In genomic region chr9:128840524-128840923, GRCh38 we compare ENCODE assay signal across 28 cellular contexts.
"Had no signal": no experiment of that assay in that cellular context is flagged by ENCODE, and none has a peak within 500 bp of the region (broad histone marks: within the 10 kb centered on the region; RNA-seq: fewer than 3 reads in every experiment).

No MANE protein-coding gene starts in this region.

- H3K79me2 ChIP-seq: parathyroid adenoma had no signal

- H3K9ac ChIP-seq: neural progenitor cell, parathyroid adenoma had no signal

- H3K4me1 ChIP-seq: neural progenitor cell, parathyroid adenoma, psoas muscle, spleen, testis, transverse colon, upper lobe of right lung, vagina had no signal

- H3K27ac ChIP-seq: neural progenitor cell, ovary, parathyroid adenoma, psoas muscle, skin epidermis, spleen, suprapubic skin, testis, tibial artery, transverse colon, upper lobe of right lung, vagina had no signal

- H3K36me3 ChIP-seq: neural progenitor cell, ovary, transverse colon, upper lobe of right lung had no signal

- H3K27me3 ChIP-seq: neural progenitor cell, ovary, spleen, suprapubic skin, testis, tibial artery, transverse colon, upper lobe of right lung, vagina had no signal

- ATAC-seq: naive thymus-derived CD4-positive, alpha-beta T cell; natural killer cell; psoas muscle; right cardiac atrium; sciatic nerve; stimulated activated memory B cell treated with anti-CD40 and anti-IgM and Interleukin-4, amounts not matched to agents 10 μg/mL and 1 μg/mL and 100 μg/mL, for 72 hours; stimulated activated naive CD8-positive, alpha-beta T cell treated with anti-CD3 and anti-CD28 coated beads, Interleukin-15, amount 100 ng/mL, for 72 hours; stimulated activated naive CD8-positive, alpha-beta T cell treated with anti-CD3 and anti-CD28 coated beads, Interleukin-15, Interleukin-2, amounts not matched to agents 100 U/mL and 50 U/mL, for 24 hours; upper lobe of right lung had no signal

- H3K4me3 ChIP-seq: neural progenitor cell, ovary, psoas muscle, skin epidermis, smooth muscle cell, spleen, suprapubic skin, testis, tibial artery, transverse colon, upper lobe of right lung, vagina had no signal

- DNase-seq: naive thymus-derived CD4-positive, alpha-beta T cell; natural killer cell; occipital lobe; ovary; right cardiac atrium; stimulated activated CD4-positive, alpha-beta T cell treated with anti-CD3 and anti-CD28 coated beads, Interleukin-12 subunit alpha, Interleukin-12 subunit beta, amount 100 ng/mL, for 4 hours; stimulated activated CD4-positive, alpha-beta T cell treated with anti-CD3 and anti-CD28 coated beads, Interleukin-1b, Interleukin-23, amount 100 ng/mL, for 48 hours; stimulated activated CD4-positive, alpha-beta T cell treated with anti-CD3 and anti-CD28 coated beads, Interleukin-4, amount 100 ng/mL, for 1 hour; stimulated activated CD4-positive, alpha-beta T cell treated with anti-CD3 and anti-CD28 coated beads, Interleukin-4, amount 100 ng/mL, for 4 hours; stimulated activated CD8-positive, alpha-beta memory T cell treated with anti-CD3 and anti-CD28 coated beads, Interleukin-4, amount 100 ng/mL, for 48 hours; stimulated activated naive CD4-positive, alpha-beta T cell; stimulated activated naive CD8-positive, alpha-beta T cell treated with anti-CD3 and anti-CD28 coated beads, Interleukin-15, amount 100 ng/mL, for 72 hours; stimulated activated naive CD8-positive, alpha-beta T cell treated with anti-CD3 and anti-CD28 coated beads, Interleukin-15, Interleukin-2, amounts not matched to agents 100 U/mL and 50 U/mL, for 24 hours; substantia nigra; testis; tibial artery; transverse colon; upper lobe of right lung had no signal

- H3K9me3 ChIP-seq: ovary, psoas muscle, spleen, suprapubic skin, testis, tibial artery, transverse colon, upper lobe of right lung, vagina had no signal

- H3K4me2 ChIP-seq: neural progenitor cell, smooth muscle cell had no signal
